2 cellular contexts compared by ENCODE assay signal in genomic region chr7:26436996-26437547, GRCh38.
TF ChIP-seq lines count a peak whose summit lies in the region.

No MANE protein-coding gene starts in this region.

TF ChIP-seq in WTC11, 78 proteins besides CTCF, POLR2A, EP300 and RAD21 (continued from another document):
- TF ChIP-seq CREB1 (CRISPR knock-in tag; IDR thresholded peaks at IDR 0.05), result no peak
- no peak for TF ChIP-seq TCF7 (CRISPR knock-in tag; IDR thresholded peaks at IDR 0.05; ENCODE audit: low read depth)
- TF ChIP-seq, protein P1, sequence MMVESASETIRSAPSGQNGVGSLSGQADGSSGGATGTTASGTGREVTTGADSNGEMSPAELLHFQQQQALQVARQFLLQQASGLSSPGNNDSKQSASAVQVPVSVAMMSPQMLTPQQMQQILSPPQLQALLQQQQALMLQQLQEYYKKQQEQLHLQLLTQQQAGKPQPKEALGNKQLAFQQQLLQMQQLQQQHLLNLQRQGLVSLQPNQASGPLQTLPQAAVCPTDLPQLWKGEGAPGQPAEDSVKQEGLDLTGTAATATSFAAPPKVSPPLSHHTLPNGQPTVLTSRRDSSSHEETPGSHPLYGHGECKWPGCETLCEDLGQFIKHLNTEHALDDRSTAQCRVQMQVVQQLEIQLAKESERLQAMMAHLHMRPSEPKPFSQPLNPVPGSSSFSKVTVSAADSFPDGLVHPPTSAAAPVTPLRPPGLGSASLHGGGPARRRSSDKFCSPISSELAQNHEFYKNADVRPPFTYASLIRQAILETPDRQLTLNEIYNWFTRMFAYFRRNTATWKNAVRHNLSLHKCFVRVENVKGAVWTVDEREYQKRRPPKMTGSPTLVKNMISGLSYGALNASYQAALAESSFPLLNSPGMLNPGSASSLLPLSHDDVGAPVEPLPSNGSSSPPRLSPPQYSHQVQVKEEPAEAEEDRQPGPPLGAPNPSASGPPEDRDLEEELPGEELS (CRISPR knock-in tag; IDR thresholded peaks at IDR 0.05), result no peak
- TF ChIP-seq PREB (CRISPR knock-in tag; IDR thresholded peaks at IDR 0.05; ENCODE audit: borderline replicate concordance), result no peak
- no peak for TF ChIP-seq NFATC4 (CRISPR knock-in tag; IDR thresholded peaks at IDR 0.05)
- TF ChIP-seq, protein P2, sequence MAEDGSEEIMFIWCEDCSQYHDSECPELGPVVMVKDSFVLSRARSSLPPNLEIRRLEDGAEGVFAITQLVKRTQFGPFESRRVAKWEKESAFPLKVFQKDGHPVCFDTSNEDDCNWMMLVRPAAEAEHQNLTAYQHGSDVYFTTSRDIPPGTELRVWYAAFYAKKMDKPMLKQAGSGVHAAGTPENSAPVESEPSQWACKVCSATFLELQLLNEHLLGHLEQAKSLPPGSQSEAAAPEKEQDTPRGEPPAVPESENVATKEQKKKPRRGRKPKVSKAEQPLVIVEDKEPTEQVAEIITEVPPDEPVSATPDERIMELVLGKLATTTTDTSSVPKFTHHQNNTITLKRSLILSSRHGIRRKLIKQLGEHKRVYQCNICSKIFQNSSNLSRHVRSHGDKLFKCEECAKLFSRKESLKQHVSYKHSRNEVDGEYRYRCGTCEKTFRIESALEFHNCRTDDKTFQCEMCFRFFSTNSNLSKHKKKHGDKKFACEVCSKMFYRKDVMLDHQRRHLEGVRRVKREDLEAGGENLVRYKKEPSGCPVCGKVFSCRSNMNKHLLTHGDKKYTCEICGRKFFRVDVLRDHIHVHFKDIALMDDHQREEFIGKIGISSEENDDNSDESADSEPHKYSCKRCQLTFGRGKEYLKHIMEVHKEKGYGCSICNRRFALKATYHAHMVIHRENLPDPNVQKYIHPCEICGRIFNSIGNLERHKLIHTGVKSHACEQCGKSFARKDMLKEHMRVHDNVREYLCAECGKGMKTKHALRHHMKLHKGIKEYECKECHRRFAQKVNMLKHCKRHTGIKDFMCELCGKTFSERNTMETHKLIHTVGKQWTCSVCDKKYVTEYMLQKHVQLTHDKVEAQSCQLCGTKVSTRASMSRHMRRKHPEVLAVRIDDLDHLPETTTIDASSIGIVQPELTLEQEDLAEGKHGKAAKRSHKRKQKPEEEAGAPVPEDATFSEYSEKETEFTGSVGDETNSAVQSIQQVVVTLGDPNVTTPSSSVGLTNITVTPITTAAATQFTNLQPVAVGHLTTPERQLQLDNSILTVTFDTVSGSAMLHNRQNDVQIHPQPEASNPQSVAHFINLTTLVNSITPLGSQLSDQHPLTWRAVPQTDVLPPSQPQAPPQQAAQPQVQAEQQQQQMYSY (CRISPR knock-in tag; IDR thresholded peaks at IDR 0.05), result no peak
- TF ChIP-seq SMAD3 (CRISPR knock-in tag; IDR thresholded peaks at IDR 0.05; ENCODE audit: borderline replicate concordance), result no peak
- no peak for TF ChIP-seq GABPB1 (CRISPR knock-in tag; IDR thresholded peaks at IDR 0.05)
- TF ChIP-seq SMAD4 (CRISPR knock-in tag; IDR thresholded peaks at IDR 0.05), result no peak
TF ChIP-seq in WTC11: peak in this region for 0.

TF ChIP-seq in neural cell, 6 proteins besides CTCF, POLR2A, EP300 and RAD21 (continued from another document):
- TF ChIP-seq, protein P3, sequence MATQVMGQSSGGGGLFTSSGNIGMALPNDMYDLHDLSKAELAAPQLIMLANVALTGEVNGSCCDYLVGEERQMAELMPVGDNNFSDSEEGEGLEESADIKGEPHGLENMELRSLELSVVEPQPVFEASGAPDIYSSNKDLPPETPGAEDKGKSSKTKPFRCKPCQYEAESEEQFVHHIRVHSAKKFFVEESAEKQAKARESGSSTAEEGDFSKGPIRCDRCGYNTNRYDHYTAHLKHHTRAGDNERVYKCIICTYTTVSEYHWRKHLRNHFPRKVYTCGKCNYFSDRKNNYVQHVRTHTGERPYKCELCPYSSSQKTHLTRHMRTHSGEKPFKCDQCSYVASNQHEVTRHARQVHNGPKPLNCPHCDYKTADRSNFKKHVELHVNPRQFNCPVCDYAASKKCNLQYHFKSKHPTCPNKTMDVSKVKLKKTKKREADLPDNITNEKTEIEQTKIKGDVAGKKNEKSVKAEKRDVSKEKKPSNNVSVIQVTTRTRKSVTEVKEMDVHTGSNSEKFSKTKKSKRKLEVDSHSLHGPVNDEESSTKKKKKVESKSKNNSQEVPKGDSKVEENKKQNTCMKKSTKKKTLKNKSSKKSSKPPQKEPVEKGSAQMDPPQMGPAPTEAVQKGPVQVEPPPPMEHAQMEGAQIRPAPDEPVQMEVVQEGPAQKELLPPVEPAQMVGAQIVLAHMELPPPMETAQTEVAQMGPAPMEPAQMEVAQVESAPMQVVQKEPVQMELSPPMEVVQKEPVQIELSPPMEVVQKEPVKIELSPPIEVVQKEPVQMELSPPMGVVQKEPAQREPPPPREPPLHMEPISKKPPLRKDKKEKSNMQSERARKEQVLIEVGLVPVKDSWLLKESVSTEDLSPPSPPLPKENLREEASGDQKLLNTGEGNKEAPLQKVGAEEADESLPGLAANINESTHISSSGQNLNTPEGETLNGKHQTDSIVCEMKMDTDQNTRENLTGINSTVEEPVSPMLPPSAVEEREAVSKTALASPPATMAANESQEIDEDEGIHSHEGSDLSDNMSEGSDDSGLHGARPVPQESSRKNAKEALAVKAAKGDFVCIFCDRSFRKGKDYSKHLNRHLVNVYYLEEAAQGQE (IDR thresholded peaks at IDR 0.05; ENCODE audit: borderline replicate concordance), result no peak
